Comparison of ENCODE assay signal across 3 cellular contexts in genomic region chr15:26357653-26358052, GRCh38.
"Had no signal": no experiment of that assay in that cellular context is flagged by ENCODE, and none has a peak within 500 bp of the region (broad histone marks: within the 10 kb centered on the region; RNA-seq: fewer than 3 reads in every experiment).

No MANE protein-coding gene starts in this region.

- DNase-seq: GDM1, GF-D8 had no signal

- ATAC-seq: GM12878 had no signal

- H3K4me3 ChIP-seq: GM12878 had no signal
